Comparison of ENCODE assay signal across 8 cellular contexts in genomic region chr9:133374612-133375115, GRCh38. TPM values are rescaled to one million over a fixed set of nuclear protein-coding genes. Genes with fewer than 3 reads are reported as not detected.
DNase-seq lines count a peak whose midpoint lies in the region; ATAC-seq and TF ChIP-seq lines count a peak whose summit lies in the region.

No MANE protein-coding gene starts in this region.

- H3K27me3 ChIP-seq in A673 (replicated peaks; ENCODE audit: insufficient read depth, low read depth, low read length, poor library complexity): no peaks in the 10 kb centered on the region
- peaks cover 12% of the 10 kb centered on the region; the same call in 1 of the 2 replicates for H3K27me3 ChIP-seq in HUES6 (ENCODE audit: control insufficient read depth, insufficient read depth, low read length)
- no peaks in the 10 kb centered on the region for H3K27me3 ChIP-seq in thoracic aorta (replicated peaks; ENCODE audit: insufficient read depth)

- no peak for TF ChIP-seq CTCF in A673 (conservative IDR thresholded peaks at IDR 0.05; ENCODE audit: low read depth, low read length)
- no peak for TF ChIP-seq CTCF in thoracic aorta (IDR thresholded peaks at IDR 0.05)

- DNase-seq in A673 (ENCODE audit: low spot score) (no peak), iris pigment epithelial cell (ENCODE audit: low read depth) (peak; percentile 73), thoracic aorta (ENCODE audit: low spot score) (no peak), HuH-7.5 (ENCODE audit: low spot score) (no peak), T1000 (lab: John Stamatoyannopoulos, UW) (no peak)
- DNase-seq in activated naive CD8-positive, alpha-beta T cell treated with anti-CD3 and anti-CD28 coated beads for 36 hours: no peak

- intact Hi-C loops in A673 (cut with micrococcal nuclease; ENCODE audit: unreplicated experiment): no loop called here

- POLR2A ChIA-PET in A673 (lab: Charles Lee; ENCODE audit: low non-redundant PET): no interaction called here

- H3K9me3 ChIP-seq in A673 (ENCODE audit: low read depth, low read length, poor library complexity, severe bottlenecking): no peaks in the 10 kb centered on the region
- no peaks in the 10 kb centered on the region for H3K9me3 ChIP-seq in HUES6 (ENCODE audit: control insufficient read depth, insufficient read depth, low read depth, low read length)
- H3K9me3 ChIP-seq in thoracic aorta: no peaks in the 10 kb centered on the region

- peak overlapping the region; percentile 94 for H3K9ac ChIP-seq in HUES6 (ENCODE audit: low read length)

- TSS peak; percentile 71 for BruUV-seq in A673 (replicated peaks; lab: Mats Ljungman, UMichigan)

- H3K4me1 ChIP-seq in A673 (ENCODE audit: insufficient read depth, low read length, poor library complexity, severe bottlenecking) (peaks cover 21% of the 10 kb centered on the region), HUES6 (ENCODE audit: control insufficient read depth, insufficient read depth, low read length) (peaks cover 3% of the 10 kb centered on the region; the same call in 1 of the 2 replicates), thoracic aorta (ENCODE audit: control insufficient read depth in 1 of 2, low read depth in 2 of 2) (peaks cover 33 to 56% of the 10 kb centered on the region in 2 donors)

- peak overlapping the region; percentile 98 for H3K27ac Mint-ChIP-seq in activated naive CD8-positive, alpha-beta T cell treated with anti-CD3 and anti-CD28 coated beads for 36 hours

- H3K9me3 Mint-ChIP-seq in activated naive CD8-positive, alpha-beta T cell treated with anti-CD3 and anti-CD28 coated beads for 36 hours: no peaks in the 10 kb centered on the region

- peak overlapping the region; percentile 97 for H3K4me3 ChIP-seq in A673 (ENCODE audit: low read depth, low read length, poor library complexity, severe bottlenecking)
- peak overlapping the region; percentile 91 for H3K4me3 ChIP-seq in HUES6 (ENCODE audit: low read depth, low read length)
- H3K4me3 ChIP-seq in thoracic aorta: peak overlapping the region; percentile 92

- H3K27ac ChIP-seq in A673 (ENCODE audit: low read depth, low read length, poor library complexity, severe bottlenecking) (peak overlapping the region; percentile 98), HUES6 (ENCODE audit: low read depth, low read length) (peak overlapping the region; percentile 86; the same call in 1 of the 2 replicates), thoracic aorta (peak overlapping the region; percentile 90 to 95)

- H3K36me3 ChIP-seq in A673 (ENCODE audit: insufficient read depth, low read length, poor library complexity, severe bottlenecking) (peaks cover 36% of the 10 kb centered on the region), HUES6 (ENCODE audit: control insufficient read depth, insufficient read depth, low read length) (peaks cover 37% of the 10 kb centered on the region), thoracic aorta (peaks cover 4% of the 10 kb centered on the region)

- H3K27me3 Mint-ChIP-seq in activated naive CD8-positive, alpha-beta T cell treated with anti-CD3 and anti-CD28 coated beads for 36 hours: peaks cover 3% of the 10 kb centered on the region

- peak overlapping the region; percentile 98 for H3K4me3 Mint-ChIP-seq in activated naive CD8-positive, alpha-beta T cell treated with anti-CD3 and anti-CD28 coated beads for 36 hours

- H3K4me1 Mint-ChIP-seq in activated naive CD8-positive, alpha-beta T cell treated with anti-CD3 and anti-CD28 coated beads for 36 hours: peaks cover 41% of the 10 kb centered on the region

- CTCF ChIA-PET in A673 (lab: Charles Lee): no interaction called here

- ATAC-seq in thoracic aorta (ENCODE audit: insufficient number of reproducible peaks, low FRiP score, low read depth) (no peak), HG03097 (IDR thresholded peaks at IDR 0.05; ENCODE audit: low FRiP score, unreplicated experiment) (no peak)

- H3K36me3 Mint-ChIP-seq in activated naive CD8-positive, alpha-beta T cell treated with anti-CD3 and anti-CD28 coated beads for 36 hours: peaks cover 42% of the 10 kb centered on the region

RNA-seq across cellular contexts. Expression of gene SURF4, which starts 1.2 kb away (rescaled TPM):
- total RNA-seq in A673 (2021) (201 and 214 TPM in 2 replicates), thoracic aorta (100 to 1,000 TPM; 152 to 154 TPM)
- 100 to 1,000 TPM; 197 to 198 TPM for total RNA-seq in activated naive CD8-positive, alpha-beta T cell treated with anti-CD3 and anti-CD28 coated beads for 36 hours

RNA-seq across cellular contexts. Expression of gene STKLD1, which starts 1.5 kb away (rescaled TPM):
- total RNA-seq in A673 (2021) (0.52 and 1.5 TPM in 2 replicates), thoracic aorta (under 1 TPM in 1 of 2 donors, not detected in 1; 0.42 TPM)
- under 1 TPM; 0.16 to 0.31 TPM for total RNA-seq in activated naive CD8-positive, alpha-beta T cell treated with anti-CD3 and anti-CD28 coated beads for 36 hours

RNA-seq across cellular contexts. Expression of gene SURF2, which starts 18.3 kb away (rescaled TPM):
- 35.0 and 42.0 TPM in 2 replicates for total RNA-seq in A673 (2021)
- 10 to 100 TPM; 30.7 to 32.2 TPM for total RNA-seq in activated naive CD8-positive, alpha-beta T cell treated with anti-CD3 and anti-CD28 coated beads for 36 hours
- 10 to 100 TPM in 1 of 2 donors, 1 to 10 TPM in 1; 7.0 to 13.3 TPM for total RNA-seq in thoracic aorta

RNA-seq across cellular contexts. Expression of gene SURF1, which starts 18.4 kb away (rescaled TPM):
- total RNA-seq in A673 (2021) (41.6 and 53.3 TPM in 2 replicates), thoracic aorta (10 to 100 TPM; 47.6 to 66.6 TPM)
- 10 to 100 TPM; 25.4 to 26.6 TPM for total RNA-seq in activated naive CD8-positive, alpha-beta T cell treated with anti-CD3 and anti-CD28 coated beads for 36 hours

RNA-seq across cellular contexts. Expression of gene RPL7A, which starts 26.6 kb away (rescaled TPM):
- total RNA-seq in A673 (2021) (1,920 and 1,940 TPM in 2 replicates), thoracic aorta (100 to 1,000 TPM; 889 to 895 TPM)
- total RNA-seq in activated naive CD8-positive, alpha-beta T cell treated with anti-CD3 and anti-CD28 coated beads for 36 hours: 1,000 to 10,000 TPM; 3,142 to 3,195 TPM
